ENCODE assay signal across 11 cellular contexts in the genomic region with DNA sequence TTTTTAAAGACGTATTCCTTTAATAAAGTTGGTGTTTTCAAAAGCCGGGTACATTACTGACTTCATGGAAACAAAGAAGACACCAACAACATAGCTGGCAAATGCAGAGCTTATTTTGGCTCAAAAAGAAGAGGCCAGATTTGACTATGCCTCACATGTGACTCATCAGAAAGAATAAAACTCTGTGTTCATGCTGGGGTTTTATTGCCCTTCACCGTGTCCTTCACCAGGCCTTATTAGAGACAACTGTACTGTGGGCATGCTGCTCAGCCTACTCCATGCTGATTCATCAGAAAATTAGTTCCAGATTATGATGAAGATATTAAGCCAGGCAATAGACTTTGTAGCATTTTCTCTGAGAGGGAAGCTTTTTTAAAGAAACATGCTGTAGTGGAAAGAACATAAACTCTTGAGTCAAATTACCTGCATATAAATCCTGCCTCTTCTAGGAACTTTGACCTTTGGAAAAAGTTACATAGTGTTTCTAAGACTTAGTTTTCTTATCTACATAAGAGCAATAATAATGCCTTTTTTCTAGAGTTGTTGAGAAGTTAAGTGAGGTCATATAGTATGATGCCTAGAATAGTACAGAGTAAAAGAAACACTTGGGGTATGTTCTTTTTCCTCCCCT.
DNase-seq lines count a peak whose midpoint lies in the region; ATAC-seq and TF ChIP-seq lines count a peak whose summit lies in the region.
"Had no signal": no experiment of that assay in that cellular context is flagged by ENCODE, and none has a peak within 500 bp of the region (broad histone marks: within the 10 kb centered on the region; RNA-seq: fewer than 3 reads in every experiment).

No MANE protein-coding gene starts in this region.

- H3K4me1 ChIP-seq in RWPE2 (ENCODE audit: insufficient read depth, poor library complexity, severe bottlenecking): peaks cover 19% of the 10 kb centered on the region
- H3K4me1 ChIP-seq in esophagus squamous epithelium: peaks cover 0 to 9% (median 6%) of the 10 kb centered on the region in 3 donors

- H3K4me3 Mint-ChIP-seq in osteocyte (ENCODE audit: unreplicated experiment): no peak overlapping the region
- H3K4me3 Mint-ChIP-seq: mesothelial cell of epicardium had no signal

- intact Hi-C loops in esophagus squamous epithelium (cut with DNase I): no loop called here

- H3K36me3 Mint-ChIP-seq in osteocyte (ENCODE audit: unreplicated experiment): peaks cover 16% of the 10 kb centered on the region

- H3K36me3 ChIP-seq in BJ (ENCODE audit: control insufficient read depth, insufficient read depth, low read length) (no peaks in the 10 kb centered on the region), RWPE2 (ENCODE audit: low read depth) (peaks cover 94% of the 10 kb centered on the region), esophagus squamous epithelium (peaks cover 0 to 22% (median 0%) of the 10 kb centered on the region in 3 donors)

- no peaks in the 10 kb centered on the region for H3K27me3 Mint-ChIP-seq in osteocyte (ENCODE audit: unreplicated experiment)

- POLR2A ChIA-PET in BJ (lab: Charles Lee): interaction anchor here (0.6 kb wide), 1 partner anchor 9 kb away, joined by 5 read pairs; no protein-coding TSS in a partner anchor

- H3K27me3 ChIP-seq in BJ (ENCODE audit: control insufficient read depth, insufficient read depth, low read length) (no peaks in the 10 kb centered on the region), RWPE2 (ENCODE audit: insufficient read depth, poor library complexity, severe bottlenecking) (no peaks in the 10 kb centered on the region), esophagus squamous epithelium (no peaks in the 10 kb centered on the region)

- ATAC-seq in RWPE2 (ENCODE audit: low read depth): peak; percentile 74; the same call in 2 of the 3 replicates
- no peak for ATAC-seq in GM21786 (IDR thresholded peaks at IDR 0.05; ENCODE audit: unreplicated experiment)

- H3K9me3 ChIP-seq in RWPE2 (ENCODE audit: severe bottlenecking) (peaks cover 2% of the 10 kb centered on the region), esophagus squamous epithelium (no peaks in the 10 kb centered on the region)

- CTCF ChIA-PET in BJ (lab: Yijun Ruan, JAX): interaction anchor here (1.0 to 4.3 kb wide), 6 partner anchors 10 to 241 kb away, joined by 3 to 18 read pairs (median 4); no protein-coding TSS in a partner anchor

- H3K9me3 Mint-ChIP-seq in osteocyte (ENCODE audit: unreplicated experiment): no peaks in the 10 kb centered on the region
- H3K9me3 Mint-ChIP-seq: mesothelial cell of epicardium had no signal

- DNase-seq in BJ (ENCODE audit: low read depth): peak; percentile 96
- no peak for DNase-seq in RWPE2 (ENCODE audit: low spot score)
- no peak for DNase-seq in esophagus squamous epithelium (lab: John Stamatoyannopoulos, UW)
- no peak for DNase-seq in osteocyte (ENCODE audit: extremely low spot score, unreplicated experiment)
- DNase-seq in NCI-H774 (lab: John Stamatoyannopoulos, UW): no peak
- no peak for DNase-seq in SK-N-DZ (ENCODE audit: low spot score)
- no peak for DNase-seq in NK-92 treated with Interleukin-12 subunit alpha and Interleukin-12 subunit beta, amount 100 ng/mL, for 24 hours (lab: John Stamatoyannopoulos, UW)
- DNase-seq: effector memory CD4-positive, alpha-beta T cell; stimulated activated CD4-positive, alpha-beta T cell treated with anti-CD3 and anti-CD28 coated beads, Interleukin-4, amount 100 ng/mL, for 24 hours had no signal

- H3K4me1 Mint-ChIP-seq in osteocyte (ENCODE audit: unreplicated experiment): peaks cover 55% of the 10 kb centered on the region

- peak overlapping the region; percentile 93 for H3K27ac Mint-ChIP-seq in osteocyte (ENCODE audit: unreplicated experiment)
- H3K27ac Mint-ChIP-seq: mesothelial cell of epicardium had no signal

- TF ChIP-seq CTCF in BJ (IDR thresholded peaks at IDR 0.05; ENCODE audit: insufficient read depth, low read depth, low read length): no peak
- TF ChIP-seq CTCF in RWPE2 (IDR thresholded peaks at IDR 0.05; ENCODE audit: poor library complexity, severe bottlenecking): no peak
- no peak for TF ChIP-seq CTCF in esophagus squamous epithelium (IDR thresholded peaks at IDR 0.05)
- no peak for TF ChIP-seq CTCF in osteocyte (IDR thresholded peaks at IDR 0.05)

- no peak overlapping the region for H3K4me3 ChIP-seq in BJ (ENCODE audit: low read depth, low read length)
- no peak overlapping the region for H3K4me3 ChIP-seq in RWPE2 (ENCODE audit: severe bottlenecking)
- H3K4me3 ChIP-seq in esophagus squamous epithelium: no peak overlapping the region

- H3K27ac ChIP-seq in RWPE2 (ENCODE audit: poor library complexity, severe bottlenecking) (peak overlapping the region; percentile 54), esophagus squamous epithelium (peak overlapping the region in 3 of 4 donors; percentile 22 to 34 (median 30))

- TF ChIP-seq POLR2A in esophagus squamous epithelium (IDR thresholded peaks at IDR 0.05): no peak

- 31 to 38% methylated on average over 3 of the region's 3 CpGs for WGBS in esophagus squamous epithelium, 2 donors
